Comparison of ENCODE assay signal across 17 cellular contexts in the genomic region with DNA sequence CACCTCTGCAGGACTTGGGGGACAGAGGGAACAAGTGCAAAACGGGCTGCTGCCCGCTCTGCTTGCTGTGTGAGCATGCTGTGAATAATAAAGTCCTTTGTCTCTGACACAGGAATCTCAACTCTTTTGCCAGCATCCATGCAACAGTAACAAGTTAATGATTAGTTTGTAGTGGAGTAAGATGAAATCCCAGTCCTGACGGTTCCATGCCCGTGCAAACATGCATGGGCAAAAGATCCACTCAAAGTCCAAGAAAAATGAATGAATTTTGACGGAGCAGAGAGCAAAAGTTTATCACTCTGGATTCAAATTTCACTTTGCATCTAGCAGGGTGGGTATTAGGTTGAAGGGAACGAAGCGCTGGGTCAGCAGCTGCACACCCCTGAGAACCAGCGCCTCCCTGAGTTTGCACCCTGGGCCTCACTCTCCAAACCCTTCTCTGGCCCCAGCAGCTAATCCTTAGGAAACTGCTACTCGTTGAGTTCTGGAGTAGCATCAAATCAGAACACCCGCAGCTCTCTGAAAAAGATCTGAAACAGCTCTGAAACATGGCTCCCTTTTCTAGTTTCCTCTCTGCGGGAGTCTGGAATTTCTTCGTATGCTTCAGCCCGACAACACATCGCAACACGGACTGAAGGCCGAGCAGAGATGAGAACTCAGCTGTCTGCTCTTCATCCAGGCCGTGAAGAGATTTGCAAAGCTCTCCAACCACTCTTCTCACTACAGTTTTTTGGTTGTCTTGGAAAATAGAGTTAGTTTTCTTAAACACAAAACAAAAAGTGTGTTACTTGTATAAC. TPM values are rescaled to one million over a fixed set of nuclear protein-coding genes. Genes with fewer than 3 reads are reported as not detected.
A peak's percentile ranks its signal among the peaks of the same experiment; 100 is the strongest.
DNase-seq lines count a peak whose midpoint lies in the region; TF ChIP-seq lines count a peak whose summit lies in the region.
"Had no signal": no experiment of that assay in that cellular context is flagged by ENCODE, and none has a peak within 500 bp of the region (broad histone marks: within the 10 kb centered on the region; RNA-seq: fewer than 3 reads in every experiment).

No MANE protein-coding gene starts in this region.

- H3K79me2 ChIP-seq in smooth muscle cell (ENCODE audit: low read depth): no peaks in the 10 kb centered on the region

- H3K4me1 ChIP-seq in liver (ENCODE audit: control insufficient read depth in 4 of 4, insufficient read depth in 4 of 4, low read length in 3 of 4): peaks cover 0 to 11% (median 8%) of the 10 kb centered on the region in 4 donors
- H3K4me1 ChIP-seq in smooth muscle cell (ENCODE audit: low read depth): no peaks in the 10 kb centered on the region
- H3K4me1 ChIP-seq: Peyer's patch had no signal

- TF ChIP-seq RAD21 in liver (IDR thresholded peaks at IDR 0.05): peak; percentile 6 to 17

- no peaks in the 10 kb centered on the region for H3K36me3 Mint-ChIP-seq in progenitor cell of endocrine pancreas (ENCODE audit: insufficient read depth)
- H3K36me3 Mint-ChIP-seq: CD8-positive, alpha-beta memory T cell had no signal

- H3K9ac ChIP-seq in liver (ENCODE audit: low read depth in 1 of 2, low read length in 2 of 2): no peak overlapping the region
- H3K9ac ChIP-seq in smooth muscle cell (ENCODE audit: low read depth): no peak overlapping the region
- H3K9ac ChIP-seq: BLaER1 treated with 17β-estradiol and CSF1 and Interleukin-3, amounts not matched to agents 10 nM and 100 nM had no signal

- peak; percentile 20 for TF ChIP-seq CTCF in choroid plexus epithelial cell (conservative IDR thresholded peaks at IDR 0.05; ENCODE audit: low read depth, low read length)
- TF ChIP-seq CTCF in liver (IDR thresholded peaks at IDR 0.05; ENCODE audit: low read depth, low read length, missing input control): no peak
- no peak for TF ChIP-seq CTCF in progenitor cell of endocrine pancreas (IDR thresholded peaks at IDR 0.05; ENCODE audit: unreplicated experiment)
- TF ChIP-seq CTCF in smooth muscle cell (IDR thresholded peaks at IDR 0.05; ENCODE audit: borderline replicate concordance, insufficient read depth, poor library complexity, severe bottlenecking): no peak

- DNase-seq in HuH-7.5 (ENCODE audit: low spot score): peak; percentile 68
- DNase-seq in choroid plexus epithelial cell (ENCODE audit: low read depth): peak; percentile 74
- DNase-seq in progenitor cell of endocrine pancreas (ENCODE audit: low spot score, unreplicated experiment): no peak
- DNase-seq in LoVo (ENCODE audit: low spot score): no peak
- no peak for DNase-seq in smooth muscle cell (lab: John Stamatoyannopoulos, UW; ENCODE audit: unreplicated experiment)
- no peak for DNase-seq in mesenteric fat pad (ENCODE audit: low spot score)
- DNase-seq: CD8-positive, alpha-beta memory T cell; DMS79; KG1; NCI-H1417 treated with DMSO at 0.1 percent for 48 hours; NCI-H1930; NCI-H69; NK-92 treated with Interleukin-12 subunit alpha and Interleukin-12 subunit beta, amount 100 ng/mL, for 24 hours; Peyer's patch had no signal

- 48% methylated on average over 17 of the region's 17 CpGs for WGBS in liver
- WGBS in smooth muscle cell (ENCODE audit: low lambda C conversion rate): 69% methylated on average over 17 of the region's 17 CpGs

- H3K27ac Mint-ChIP-seq in progenitor cell of endocrine pancreas: peak overlapping the region; percentile 67
- H3K27ac Mint-ChIP-seq: CD8-positive, alpha-beta memory T cell; GM23338 had no signal

- no peak overlapping the region for H3K4me2 ChIP-seq in smooth muscle cell
- H3K4me2 ChIP-seq: BLaER1 treated with 17β-estradiol and CSF1 and Interleukin-3, amounts not matched to agents 10 nM and 100 nM; GM23338 had no signal

- H3K27me3 Mint-ChIP-seq in progenitor cell of endocrine pancreas: peaks cover 3% of the 10 kb centered on the region
- H3K27me3 Mint-ChIP-seq: CD8-positive, alpha-beta memory T cell had no signal

- no peaks in the 10 kb centered on the region for H3K27me3 ChIP-seq in liver (ENCODE audit: control insufficient read depth in 4 of 4, insufficient read depth in 4 of 4, low read length in 3 of 4)
- no peaks in the 10 kb centered on the region for H3K27me3 ChIP-seq in smooth muscle cell (ENCODE audit: low read depth)
- H3K27me3 ChIP-seq: BLaER1 treated with 17β-estradiol and CSF1 and Interleukin-3, amounts not matched to agents 10 nM and 100 nM; Peyer's patch had no signal

- peak overlapping the region in 1 of 2 donors; percentile 28 for H3K27ac ChIP-seq in liver (ENCODE audit: low read depth in 1 of 2, low read length in 2 of 2)
- H3K27ac ChIP-seq in smooth muscle cell (ENCODE audit: low read depth): no peak overlapping the region
- H3K27ac ChIP-seq: BLaER1 treated with 17β-estradiol and CSF1 and Interleukin-3, amounts not matched to agents 10 nM and 100 nM; Peyer's patch had no signal

- H3K4me3 Mint-ChIP-seq in progenitor cell of endocrine pancreas (ENCODE audit: low read depth): no peak overlapping the region
- H3K4me3 Mint-ChIP-seq: CD8-positive, alpha-beta memory T cell; GM23338 had no signal

- H3K4me1 Mint-ChIP-seq in progenitor cell of endocrine pancreas (ENCODE audit: low read depth): peaks cover 10% of the 10 kb centered on the region
- H3K4me1 Mint-ChIP-seq: GM23338 had no signal

- H3F3A ChIP-seq in smooth muscle cell (ENCODE audit: low read depth): no peaks in the 10 kb centered on the region

- H3K9me3 ChIP-seq in liver (ENCODE audit: control insufficient read depth in 4 of 4, low read length in 3 of 4) (no peaks in the 10 kb centered on the region), smooth muscle cell (replicated peaks; ENCODE audit: low read depth) (no peaks in the 10 kb centered on the region)
- H3K9me3 ChIP-seq: Peyer's patch had no signal

- H4K20me1 ChIP-seq in smooth muscle cell (ENCODE audit: low read depth): no peaks in the 10 kb centered on the region
- H4K20me1 ChIP-seq: BLaER1 treated with 17β-estradiol and CSF1 and Interleukin-3, amounts not matched to agents 10 nM and 100 nM had no signal

- no peak overlapping the region for H2AFZ ChIP-seq in smooth muscle cell (ENCODE audit: low read depth)

- H3K36me3 ChIP-seq in liver (ENCODE audit: control insufficient read depth in 4 of 4, insufficient read depth in 3 of 4, low read depth in 1 of 4, low read length in 3 of 4) (no peaks in the 10 kb centered on the region), smooth muscle cell (ENCODE audit: low read depth) (no peaks in the 10 kb centered on the region)
- H3K36me3 ChIP-seq: BLaER1 treated with 17β-estradiol and CSF1 and Interleukin-3, amounts not matched to agents 10 nM and 100 nM; Peyer's patch had no signal

- H3K4me3 ChIP-seq in choroid plexus epithelial cell (ENCODE audit: low read depth, low read length) (no peak overlapping the region), liver (ENCODE audit: low read depth in 1 of 3, low read length in 3 of 3) (no peak overlapping the region), smooth muscle cell (no peak overlapping the region)
- H3K4me3 ChIP-seq: BLaER1 treated with 17β-estradiol and CSF1 and Interleukin-3, amounts not matched to agents 10 nM and 100 nM; GM23338; Peyer's patch had no signal

- no peaks in the 10 kb centered on the region for H3K9me3 Mint-ChIP-seq in progenitor cell of endocrine pancreas (ENCODE audit: low read depth)
- H3K9me3 Mint-ChIP-seq: CD8-positive, alpha-beta memory T cell had no signal

TF ChIP-seq in liver, 16 proteins besides CTCF, POLR2A, EP300 and RAD21 (continues in another document):
- no peak for TF ChIP-seq FOXA2 (IDR thresholded peaks at IDR 0.05)
- peak; percentile 86 to 91 for TF ChIP-seq HNF4A (conservative IDR thresholded peaks at IDR 0.05)
- no peak for TF ChIP-seq YY1 (IDR thresholded peaks at IDR 0.05)
- TF ChIP-seq, protein P1, sequence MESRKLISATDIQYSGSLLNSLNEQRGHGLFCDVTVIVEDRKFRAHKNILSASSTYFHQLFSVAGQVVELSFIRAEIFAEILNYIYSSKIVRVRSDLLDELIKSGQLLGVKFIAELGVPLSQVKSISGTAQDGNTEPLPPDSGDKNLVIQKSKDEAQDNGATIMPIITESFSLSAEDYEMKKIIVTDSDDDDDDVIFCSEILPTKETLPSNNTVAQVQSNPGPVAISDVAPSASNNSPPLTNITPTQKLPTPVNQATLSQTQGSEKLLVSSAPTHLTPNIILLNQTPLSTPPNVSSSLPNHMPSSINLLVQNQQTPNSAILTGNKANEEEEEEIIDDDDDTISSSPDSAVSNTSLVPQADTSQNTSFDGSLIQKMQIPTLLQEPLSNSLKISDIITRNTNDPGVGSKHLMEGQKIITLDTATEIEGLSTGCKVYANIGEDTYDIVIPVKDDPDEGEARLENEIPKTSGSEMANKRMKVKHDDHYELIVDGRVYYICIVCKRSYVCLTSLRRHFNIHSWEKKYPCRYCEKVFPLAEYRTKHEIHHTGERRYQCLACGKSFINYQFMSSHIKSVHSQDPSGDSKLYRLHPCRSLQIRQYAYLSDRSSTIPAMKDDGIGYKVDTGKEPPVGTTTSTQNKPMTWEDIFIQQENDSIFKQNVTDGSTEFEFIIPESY (IDR thresholded peaks at IDR 0.05): no peak
- TF ChIP-seq, protein P2, sequence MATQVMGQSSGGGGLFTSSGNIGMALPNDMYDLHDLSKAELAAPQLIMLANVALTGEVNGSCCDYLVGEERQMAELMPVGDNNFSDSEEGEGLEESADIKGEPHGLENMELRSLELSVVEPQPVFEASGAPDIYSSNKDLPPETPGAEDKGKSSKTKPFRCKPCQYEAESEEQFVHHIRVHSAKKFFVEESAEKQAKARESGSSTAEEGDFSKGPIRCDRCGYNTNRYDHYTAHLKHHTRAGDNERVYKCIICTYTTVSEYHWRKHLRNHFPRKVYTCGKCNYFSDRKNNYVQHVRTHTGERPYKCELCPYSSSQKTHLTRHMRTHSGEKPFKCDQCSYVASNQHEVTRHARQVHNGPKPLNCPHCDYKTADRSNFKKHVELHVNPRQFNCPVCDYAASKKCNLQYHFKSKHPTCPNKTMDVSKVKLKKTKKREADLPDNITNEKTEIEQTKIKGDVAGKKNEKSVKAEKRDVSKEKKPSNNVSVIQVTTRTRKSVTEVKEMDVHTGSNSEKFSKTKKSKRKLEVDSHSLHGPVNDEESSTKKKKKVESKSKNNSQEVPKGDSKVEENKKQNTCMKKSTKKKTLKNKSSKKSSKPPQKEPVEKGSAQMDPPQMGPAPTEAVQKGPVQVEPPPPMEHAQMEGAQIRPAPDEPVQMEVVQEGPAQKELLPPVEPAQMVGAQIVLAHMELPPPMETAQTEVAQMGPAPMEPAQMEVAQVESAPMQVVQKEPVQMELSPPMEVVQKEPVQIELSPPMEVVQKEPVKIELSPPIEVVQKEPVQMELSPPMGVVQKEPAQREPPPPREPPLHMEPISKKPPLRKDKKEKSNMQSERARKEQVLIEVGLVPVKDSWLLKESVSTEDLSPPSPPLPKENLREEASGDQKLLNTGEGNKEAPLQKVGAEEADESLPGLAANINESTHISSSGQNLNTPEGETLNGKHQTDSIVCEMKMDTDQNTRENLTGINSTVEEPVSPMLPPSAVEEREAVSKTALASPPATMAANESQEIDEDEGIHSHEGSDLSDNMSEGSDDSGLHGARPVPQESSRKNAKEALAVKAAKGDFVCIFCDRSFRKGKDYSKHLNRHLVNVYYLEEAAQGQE (IDR thresholded peaks at IDR 0.05): no peak
- peak; percentile 64 for TF ChIP-seq SP1 (IDR thresholded peaks at IDR 0.05)

RNA-seq across cellular contexts. Expression of a gene that starts 45.6 kb away (rescaled TPM):
- total RNA-seq in liver (10 to 100 TPM; 21.6 to 25.2 TPM), progenitor cell of endocrine pancreas (69.1 and 71.2 TPM in 2 replicates), smooth muscle cell (26.4 and 41.6 TPM in 2 replicates), mesenteric fat pad (40.9 TPM)
- polyA plus RNA-seq in liver (10 to 100 TPM; 11.6 to 14.9 TPM), smooth muscle cell (23.8 and 30.3 TPM in 2 replicates)

Comparison
In these comparisons a context has a peak if more than half of its experiments do, and no peak if none do; other contexts are left out.
1. DNase-seq: peak in HuH-7.5 (single experiment) and choroid plexus epithelial cell (single experiment); none in progenitor cell of endocrine pancreas (single experiment), LoVo (single experiment), smooth muscle cell (single experiment) and mesenteric fat pad (single experiment).